ENCODE assay signal across 27 cellular contexts in the genomic region with DNA sequence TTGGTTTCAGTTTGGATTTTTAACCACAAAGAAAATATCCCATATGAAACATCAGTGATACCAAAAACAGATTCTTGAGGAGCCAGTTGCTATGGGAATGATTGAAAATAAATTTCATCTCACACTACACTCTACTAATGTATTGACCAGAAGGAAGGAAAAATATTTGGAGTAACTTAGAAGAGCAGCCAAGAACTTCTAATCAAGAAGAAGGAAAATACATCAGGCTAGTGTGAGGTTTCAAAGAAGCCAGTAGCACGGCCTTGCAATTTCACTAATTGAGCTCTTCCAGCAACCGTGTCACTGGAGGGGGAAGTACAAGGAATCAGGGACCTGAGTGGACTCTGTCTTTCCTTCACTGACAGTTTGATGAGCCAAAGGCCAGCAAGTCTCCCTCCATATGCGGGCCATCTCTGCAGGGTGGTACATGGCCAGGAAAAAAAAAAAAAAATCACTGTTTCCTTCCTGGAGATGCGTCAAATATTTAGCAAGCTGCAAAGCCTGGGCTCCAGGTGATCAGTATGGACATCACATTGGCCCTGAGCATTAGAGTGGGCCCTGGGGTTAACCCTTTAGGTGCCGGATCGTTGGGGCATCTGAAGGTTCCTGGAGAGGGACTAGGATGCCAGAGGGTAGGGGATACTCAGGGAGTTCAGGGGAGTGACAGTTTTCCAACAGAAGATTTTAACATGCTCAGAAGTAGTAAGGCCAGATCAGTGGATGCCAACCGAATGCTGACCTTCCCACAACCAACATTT. TPM values are rescaled to one million over a fixed set of nuclear protein-coding genes. Genes with fewer than 3 reads are reported as not detected.
"Had no signal": no experiment of that assay in that cellular context is flagged by ENCODE, and none has a peak within 500 bp of the region (broad histone marks: within the 10 kb centered on the region; RNA-seq: fewer than 3 reads in every experiment).

No MANE protein-coding gene starts in this region.

- H3K4me3 ChIP-seq: ascending aorta, breast epithelium, cardiac muscle cell, colonic mucosa, gastrocnemius medialis had no signal

- H3K27me3 ChIP-seq: ascending aorta, breast epithelium, cardiac muscle cell, colonic mucosa, gastrocnemius medialis had no signal

- H3K27ac ChIP-seq: ascending aorta, breast epithelium, cardiac muscle cell, colonic mucosa, gastrocnemius medialis had no signal

- H3K4me1 ChIP-seq: ascending aorta, breast epithelium, colonic mucosa, gastrocnemius medialis had no signal

- H3K36me3 Mint-ChIP-seq: activated naive CD4-positive, alpha-beta T cell treated with anti-CD3 and anti-CD28 coated beads, Interleukin-2, amount 10 ng/mL, durations not matched to agents 7 days and 5 days had no signal

- DNase-seq: activated CD4-positive, alpha-beta memory T cell treated with anti-CD3 and anti-CD28 coated beads, Interleukin-2, amount 10 ng/mL, durations not matched to agents 7 days and 5 days; activated CD4-positive, alpha-beta T cell treated with anti-CD3 and anti-CD28 coated beads for 1 hour; activated CD4-positive, alpha-beta T cell treated with anti-CD3 and anti-CD28 coated beads for 4 hours; activated CD4-positive, alpha-beta T cell treated with anti-CD3 and anti-CD28 coated beads, Interleukin-2, amount 10 ng/mL, durations not matched to agents 7 days and 5 days; activated CD4-positive, alpha-beta T cell treated with anti-CD3 and anti-CD28 coated beads, Interleukin-2, amount 50 U/mL, for 4 hours; activated CD8-positive, alpha-beta memory T cell treated with anti-CD3 and anti-CD28 coated beads, Interleukin-2, amount 50 U/mL, for 48 hours; activated gamma-delta T cell; activated naive CD4-positive, alpha-beta T cell; activated naive CD4-positive, alpha-beta T cell treated with anti-CD3 and anti-CD28 coated beads, Interleukin-2, amount 10 ng/mL, durations not matched to agents 7 days and 5 days; activated naive CD8-positive, alpha-beta T cell treated with anti-CD3 and anti-CD28 coated beads, Interleukin-2, amount 10 ng/mL, durations not matched to agents 7 days and 5 days; activated T-cell treated with anti-CD3 and anti-CD28 coated beads for 4 hours; activated T-cell treated with anti-CD3 and anti-CD28 coated beads, Interleukin-2, amount 50 U/mL, for 24 hours; activated T-cell treated with anti-CD3 and anti-CD28 coated beads, Interleukin-2, amount 50 U/mL, for 72 hours; central memory CD4-positive, alpha-beta T cell; cerebellar nuclear complex; colonic mucosa; effector memory CD4-positive, alpha-beta T cell; endodermal cell; gastrocnemius medialis; glutamatergic neuron; T-helper 2 cell had no signal

- ATAC-seq: activated naive CD4-positive, alpha-beta T cell treated with anti-CD3 and anti-CD28 coated beads, Interleukin-2, amount 50 U/mL, for 72 hours; activated T-cell treated with anti-CD3 and anti-CD28 coated beads, Interleukin-2, amount 50 U/mL, for 72 hours; esophagus mucosa; gastrocnemius medialis had no signal

- H3K9me3 Mint-ChIP-seq: activated T-cell treated with anti-CD3 and anti-CD28 coated beads, Interleukin-2, amount 50 U/mL, for 72 hours had no signal

- H3K9me3 ChIP-seq: ascending aorta, breast epithelium, colonic mucosa, gastrocnemius medialis had no signal

- H3K4me3 Mint-ChIP-seq: activated CD4-positive, alpha-beta memory T cell treated with anti-CD3 and anti-CD28 coated beads, Interleukin-2, amount 10 ng/mL, durations not matched to agents 7 days and 5 days; activated CD4-positive, alpha-beta T cell treated with anti-CD3 and anti-CD28 coated beads, Interleukin-2, amount 10 ng/mL, durations not matched to agents 7 days and 5 days; activated naive CD4-positive, alpha-beta T cell treated with anti-CD3 and anti-CD28 coated beads, Interleukin-2, amount 10 ng/mL, durations not matched to agents 7 days and 5 days; activated naive CD8-positive, alpha-beta T cell treated with anti-CD3 and anti-CD28 coated beads, Interleukin-2, amount 10 ng/mL, durations not matched to agents 7 days and 5 days; activated T-cell treated with anti-CD3 and anti-CD28 coated beads, Interleukin-2, amount 50 U/mL, for 24 hours; activated T-cell treated with anti-CD3 and anti-CD28 coated beads, Interleukin-2, amount 50 U/mL, for 72 hours; brain; endodermal cell had no signal

- H3K27ac Mint-ChIP-seq: activated CD4-positive, alpha-beta memory T cell treated with anti-CD3 and anti-CD28 coated beads, Interleukin-2, amount 10 ng/mL, durations not matched to agents 7 days and 5 days; activated CD4-positive, alpha-beta T cell treated with anti-CD3 and anti-CD28 coated beads, Interleukin-2, amount 10 ng/mL, durations not matched to agents 7 days and 5 days; activated naive CD4-positive, alpha-beta T cell treated with anti-CD3 and anti-CD28 coated beads, Interleukin-2, amount 10 ng/mL, durations not matched to agents 7 days and 5 days; activated naive CD4-positive, alpha-beta T cell treated with anti-CD3 and anti-CD28 coated beads, Interleukin-2, amount 50 U/mL, for 72 hours; activated naive CD8-positive, alpha-beta T cell treated with anti-CD3 and anti-CD28 coated beads, Interleukin-2, amount 10 ng/mL, durations not matched to agents 7 days and 5 days; activated T-cell treated with anti-CD3 and anti-CD28 coated beads, Interleukin-2, amount 50 U/mL, for 24 hours; activated T-cell treated with anti-CD3 and anti-CD28 coated beads, Interleukin-2, amount 50 U/mL, for 72 hours; brain; endodermal cell had no signal

- H3K36me3 ChIP-seq: ascending aorta, breast epithelium, cardiac muscle cell, colonic mucosa, gastrocnemius medialis had no signal

- H3K4me1 Mint-ChIP-seq: activated CD4-positive, alpha-beta T cell treated with anti-CD3 and anti-CD28 coated beads, Interleukin-2, amount 10 ng/mL, durations not matched to agents 7 days and 5 days; activated naive CD4-positive, alpha-beta T cell treated with anti-CD3 and anti-CD28 coated beads, Interleukin-2, amount 10 ng/mL, durations not matched to agents 7 days and 5 days; endodermal cell had no signal

- H3K27me3 Mint-ChIP-seq: activated T-cell treated with anti-CD3 and anti-CD28 coated beads, Interleukin-2, amount 50 U/mL, for 24 hours had no signal

RNA-seq across cellular contexts. Expression of gene SLC12A8, which starts 37.0 kb away (rescaled TPM):
- total RNA-seq: ascending aorta had no signal
